7 cellular contexts compared by ENCODE assay signal in the genomic region with DNA sequence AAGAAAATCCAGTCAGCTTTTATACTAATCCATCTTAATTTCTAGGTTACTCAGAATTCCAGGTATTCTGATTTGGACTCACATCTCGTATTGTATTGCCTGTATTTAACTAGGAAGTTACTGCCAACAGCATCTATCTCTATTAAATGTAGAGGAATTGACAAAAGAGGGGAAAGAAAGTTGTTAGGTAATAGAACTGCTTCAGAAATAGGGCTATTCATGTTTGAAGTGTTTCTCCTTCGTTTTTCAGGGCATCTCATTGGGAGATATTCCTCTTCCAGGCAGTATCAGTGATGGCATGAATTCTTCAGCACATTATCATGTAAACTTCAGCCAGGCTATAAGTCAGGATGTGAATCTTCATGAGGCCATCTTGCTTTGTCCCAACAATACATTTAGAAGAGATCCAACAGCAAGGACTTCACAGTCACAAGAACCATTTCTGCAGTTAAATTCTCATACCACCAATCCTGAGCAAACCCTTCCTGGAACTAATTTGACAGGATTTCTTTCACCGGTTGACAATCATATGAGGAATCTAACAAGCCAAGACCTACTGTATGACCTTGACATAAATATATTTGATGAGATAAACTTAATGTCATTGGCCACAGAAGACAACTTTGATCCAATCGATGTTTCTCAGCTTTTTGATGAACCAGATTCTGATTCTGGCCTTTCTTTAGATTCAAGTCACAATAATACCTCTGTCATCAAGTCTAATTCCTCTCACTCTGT. TPM values are rescaled to one million over a fixed set of nuclear protein-coding genes. Genes with fewer than 3 reads are reported as not detected.
A peak's percentile ranks its signal among the peaks of the same experiment; 100 is the strongest.
DNase-seq lines count a peak whose midpoint lies in the region; FAIRE-seq and TF ChIP-seq lines count a peak whose summit lies in the region.
"Not testable (repeated sequence)": the region's sequence is repeated elsewhere in the genome, so short reads cannot be mapped to it uniquely, and the experiment has no call there.

No MANE protein-coding gene starts in this region.

- H3K27ac ChIP-seq in DOHH2 (ENCODE audit: low read depth, low read length), result peak overlapping the region; percentile 2; the same call in 1 of the 2 replicates
- H3K27ac ChIP-seq in SK-N-MC, result peak overlapping the region; percentile 86
- H3K27ac ChIP-seq in astrocyte (ENCODE audit: low read depth, low read length), result not testable (repeated sequence)
- H3K27ac ChIP-seq in neutrophil, result peak overlapping the region; percentile 36

- not testable (repeated sequence) for H3K9me2 ChIP-seq in DOHH2 (replicated peaks; ENCODE audit: control insufficient read depth, low read length)

- H3K4me2 ChIP-seq in DOHH2 (ENCODE audit: low read length); astrocyte (ENCODE audit: low read length): not testable (repeated sequence)

- not testable (repeated sequence) for H3K4me3 ChIP-seq in DOHH2 (ENCODE audit: low read length); SK-N-MC; astrocyte (ENCODE audit: insufficient read depth, low read depth, low read length); neutrophil (ENCODE audit: low read depth in 1 of 2, low read length in 1 of 2)

- H3K36me3 ChIP-seq in DOHH2 (ENCODE audit: control insufficient read depth, low read length) (peaks cover 49% of the 10 kb centered on the region), SK-N-MC (ENCODE audit: insufficient read depth, low read length) (peaks cover 20% of the 10 kb centered on the region), astrocyte (ENCODE audit: insufficient read depth, low read length) (peaks cover 25% of the 10 kb centered on the region), neutrophil (peaks cover 57% of the 10 kb centered on the region)

- not testable (repeated sequence) for H4K20me1 ChIP-seq in DOHH2 (ENCODE audit: control insufficient read depth, insufficient read depth, low read depth, low read length)
- H4K20me1 ChIP-seq in astrocyte (ENCODE audit: insufficient read depth, low read length), result peaks cover 69% of the 10 kb centered on the region

- not testable (repeated sequence) for H2AFZ ChIP-seq in astrocyte (ENCODE audit: low read depth, low read length)

- not testable (repeated sequence) for H3K27me3 Mint-ChIP-seq in IgD-negative memory B cell; activated CD4-positive, alpha-beta memory T cell treated with anti-CD3 and anti-CD28 coated beads, Interleukin-2, amount 10 ng/mL, durations not matched to agents 7 days and 5 days; astrocyte (ENCODE audit: low read depth, unreplicated experiment)
- H3K27me3 Mint-ChIP-seq in immature natural killer cell (ENCODE audit: low read depth in 3 of 3), result peaks cover 4 to 23% (median 10%) of the 10 kb centered on the region in 3 donors

- POLR2A ChIA-PET in activated CD4-positive, alpha-beta memory T cell treated with anti-CD3 and anti-CD28 coated beads, Interleukin-2, amount 10 ng/mL, durations not matched to agents 7 days and 5 days (lab: Charles Lee), result interaction anchor here (0.8 to 5.9 kb wide), 7 partner anchors 13 to 81 kb away, joined by 3 to 217 read pairs (median 5); partner anchors contain the start of genes CBX3, HNRNPA2B1 and NFE2L3

- CTCF ChIA-PET in activated CD4-positive, alpha-beta memory T cell treated with anti-CD3 and anti-CD28 coated beads, Interleukin-2, amount 10 ng/mL, durations not matched to agents 7 days and 5 days (lab: Charles Lee), result interaction anchor here (0.8 to 1.9 kb wide), 3 partner anchors 106 to 292 kb away, joined by 3 to 9 read pairs (median 4); no protein-coding TSS in a partner anchor

- H3K4me3 Mint-ChIP-seq in IgD-negative memory B cell; activated CD4-positive, alpha-beta memory T cell treated with anti-CD3 and anti-CD28 coated beads, Interleukin-2, amount 10 ng/mL, durations not matched to agents 7 days and 5 days; astrocyte (ENCODE audit: unreplicated experiment); immature natural killer cell: not testable (repeated sequence)

- peaks cover 95% of the 10 kb centered on the region for H3F3A ChIP-seq in DOHH2 (ENCODE audit: control insufficient read depth, insufficient read depth)

- H3K27me3 ChIP-seq in DOHH2 (ENCODE audit: control insufficient read depth, low read length); astrocyte (ENCODE audit: insufficient read depth, low read length); neutrophil: not testable (repeated sequence)

- H3K4me1 ChIP-seq in DOHH2 (ENCODE audit: control insufficient read depth, low read length), result peaks cover 17% of the 10 kb centered on the region
- H3K4me1 ChIP-seq in astrocyte (ENCODE audit: insufficient read depth, low read length); neutrophil (ENCODE audit: control insufficient read depth in 1 of 2, insufficient read depth in 1 of 2, low read depth in 1 of 2, low read length in 1 of 2): not testable (repeated sequence)

- not testable (repeated sequence) for H3K9ac ChIP-seq in SK-N-MC (ENCODE audit: insufficient read length); astrocyte (ENCODE audit: low read length)

- H3K4me1 Mint-ChIP-seq in IgD-negative memory B cell (peaks cover 34 to 63% (median 52%) of the 10 kb centered on the region in 3 donors), astrocyte (ENCODE audit: low read depth, unreplicated experiment) (peaks cover 35% of the 10 kb centered on the region), immature natural killer cell (peaks cover 80 to 95% of the 10 kb centered on the region in 2 donors)
- peaks cover 54% of the 10 kb centered on the region for H3K4me1 Mint-ChIP-seq in activated CD4-positive, alpha-beta memory T cell treated with anti-CD3 and anti-CD28 coated beads, Interleukin-2, amount 10 ng/mL, durations not matched to agents 7 days and 5 days

- TF ChIP-seq CTCF in DOHH2 (IDR thresholded peaks at IDR 0.05; ENCODE audit: low read depth, low read length, poor library complexity, severe bottlenecking); astrocyte (IDR thresholded peaks at IDR 0.05; ENCODE audit: insufficient read depth, low read depth, low read length); neutrophil (IDR thresholded peaks at IDR 0.05): not testable (repeated sequence)

- H3K36me3 Mint-ChIP-seq in IgD-negative memory B cell, result not testable (repeated sequence)
- H3K36me3 Mint-ChIP-seq in activated CD4-positive, alpha-beta memory T cell treated with anti-CD3 and anti-CD28 coated beads, Interleukin-2, amount 10 ng/mL, durations not matched to agents 7 days and 5 days (ENCODE audit: low read depth), result peaks cover 56% of the 10 kb centered on the region
- H3K36me3 Mint-ChIP-seq in astrocyte (ENCODE audit: low read depth, unreplicated experiment) (peaks cover 14% of the 10 kb centered on the region), immature natural killer cell (peaks cover 5 to 24% (median 10%) of the 10 kb centered on the region in 3 donors)

- H3K79me2 ChIP-seq in DOHH2 (ENCODE audit: control insufficient read depth, low read length); astrocyte (ENCODE audit: insufficient read depth, low read length): not testable (repeated sequence)

- peak overlapping the region; percentile 37 to 74 (median 56) for H3K27ac Mint-ChIP-seq in IgD-negative memory B cell
- peak overlapping the region; percentile 48 for H3K27ac Mint-ChIP-seq in activated CD4-positive, alpha-beta memory T cell treated with anti-CD3 and anti-CD28 coated beads, Interleukin-2, amount 10 ng/mL, durations not matched to agents 7 days and 5 days
- H3K27ac Mint-ChIP-seq in astrocyte (ENCODE audit: unreplicated experiment), result peak overlapping the region; percentile 8
- H3K27ac Mint-ChIP-seq in immature natural killer cell, result peak overlapping the region; percentile 31 to 89 (median 74)

- not testable (repeated sequence) for DNase-seq in SK-N-MC (ENCODE audit: low read depth, low spot score); activated CD4-positive, alpha-beta memory T cell treated with anti-CD3 and anti-CD28 coated beads, Interleukin-2, amount 10 ng/mL, durations not matched to agents 7 days and 5 days; astrocyte (ENCODE audit: low read depth); immature natural killer cell

- FAIRE-seq in astrocyte (lab: Jason Lieb, UNC), result not testable (repeated sequence)

- H3K9me3 ChIP-seq in DOHH2 (ENCODE audit: control insufficient read depth, insufficient read depth, low read length); SK-N-MC (ENCODE audit: low read depth, low read length); astrocyte (ENCODE audit: insufficient read depth, low read depth, low read length); neutrophil: not testable (repeated sequence)

- not testable (repeated sequence) for H3K9me3 Mint-ChIP-seq in IgD-negative memory B cell; activated CD4-positive, alpha-beta memory T cell treated with anti-CD3 and anti-CD28 coated beads, Interleukin-2, amount 10 ng/mL, durations not matched to agents 7 days and 5 days; astrocyte (ENCODE audit: unreplicated experiment); immature natural killer cell

RNA-seq across cellular contexts. Expression of gene HNRNPA2B1, which starts 16.1 kb away (rescaled TPM):
- 708 TPM for polyA plus RNA-seq in IgD-negative memory B cell
- 100 to 1,000 TPM; 696 to 705 TPM for total RNA-seq in activated CD4-positive, alpha-beta memory T cell treated with anti-CD3 and anti-CD28 coated beads, Interleukin-2, amount 10 ng/mL, durations not matched to agents 7 days and 5 days
- 361 and 415 TPM in 2 replicates for total RNA-seq in astrocyte
- polyA plus RNA-seq in immature natural killer cell, result 100 to 1,000 TPM; 442 to 823 (median 643) TPM

RNA-seq across cellular contexts. Expression of gene CBX3, which starts 17.1 kb away (rescaled TPM):
- polyA plus RNA-seq in IgD-negative memory B cell (68.7 TPM), immature natural killer cell (100 to 1,000 TPM in 2 of 3 donors, 10 to 100 TPM in 1; 86.1 to 121 (median 103) TPM)
- 100 to 1,000 TPM; 214 to 215 TPM for total RNA-seq in activated CD4-positive, alpha-beta memory T cell treated with anti-CD3 and anti-CD28 coated beads, Interleukin-2, amount 10 ng/mL, durations not matched to agents 7 days and 5 days
- total RNA-seq in astrocyte, result 141 and 148 TPM in 2 replicates

RNA-seq across cellular contexts. Expression of gene NFE2L3, which starts 32.5 kb away (rescaled TPM):
- polyA plus RNA-seq in IgD-negative memory B cell (4.9 TPM), immature natural killer cell (1 to 10 TPM; 3.5 to 5.5 (median 4.5) TPM)
- 10 to 100 TPM; 21.5 to 24.0 TPM for total RNA-seq in activated CD4-positive, alpha-beta memory T cell treated with anti-CD3 and anti-CD28 coated beads, Interleukin-2, amount 10 ng/mL, durations not matched to agents 7 days and 5 days
- total RNA-seq in astrocyte, result 49.0 and 50.4 TPM in 2 replicates

Comparison
In these comparisons a context has a peak if more than half of its experiments do, and no peak if none do; other contexts are left out.
1. H3K27ac Mint-ChIP-seq: peak in every context shown above with its lines; median percentile 74 in immature natural killer cell; 56 in IgD-negative memory B cell; 48 in activated CD4-positive, alpha-beta memory T cell treated with anti-CD3 and anti-CD28 coated beads, Interleukin-2, amount 10 ng/mL, durations not matched to agents 7 days and 5 days; 8 in astrocyte.